8 cellular contexts compared by ENCODE assay signal in genomic region chr2:216142540-216142939, GRCh38. TPM values are rescaled to one million over a fixed set of nuclear protein-coding genes. Genes with fewer than 3 reads are reported as not detected.
DNase-seq lines count a peak whose midpoint lies in the region; ATAC-seq, FAIRE-seq and TF ChIP-seq lines count a peak whose summit lies in the region.

No MANE protein-coding gene starts in this region.

- peak overlapping the region; percentile 35 for H3K4me3 Mint-ChIP-seq in astrocyte (ENCODE audit: unreplicated experiment)

- peaks cover 8% of the 10 kb centered on the region for H3K4me1 ChIP-seq in astrocyte (ENCODE audit: insufficient read depth, low read length)
- no peaks in the 10 kb centered on the region for H3K4me1 ChIP-seq in tibial nerve

- TF ChIP-seq POLR2A in tibial nerve (IDR thresholded peaks at IDR 0.05): no peak

- no peak overlapping the region for H2AFZ ChIP-seq in astrocyte (ENCODE audit: low read depth, low read length)

- peak; percentile 71 for DNase-seq in EL
- peak; percentile 88 for DNase-seq in astrocyte (ENCODE audit: low read depth)
- DNase-seq in tibial nerve (ENCODE audit: low spot score in 2 of 2): no peak
- DNase-seq in middle frontal gyrus (ENCODE audit: extremely low spot score, low spot score): no peak
- no peak for DNase-seq in mucosa of gallbladder (ENCODE audit: low spot score)
- no peak for DNase-seq in pons (ENCODE audit: low spot score)

- H3K36me3 Mint-ChIP-seq in astrocyte (ENCODE audit: low read depth, unreplicated experiment): peaks cover 14% of the 10 kb centered on the region

- H3K9me3 ChIP-seq in astrocyte (ENCODE audit: insufficient read depth, low read depth, low read length) (no peaks in the 10 kb centered on the region), tibial nerve (no peaks in the 10 kb centered on the region)

- H3K9ac ChIP-seq in astrocyte (ENCODE audit: low read length): peak overlapping the region; percentile 13

- H3K4me3 ChIP-seq in astrocyte (ENCODE audit: insufficient read depth, low read depth, low read length) (no peak overlapping the region), tibial nerve (no peak overlapping the region)

- H3K27me3 Mint-ChIP-seq in astrocyte (ENCODE audit: low read depth, unreplicated experiment): no peaks in the 10 kb centered on the region

- H3K79me2 ChIP-seq in astrocyte (ENCODE audit: insufficient read depth, low read length): peaks cover 71% of the 10 kb centered on the region

- H3K36me3 ChIP-seq in astrocyte (ENCODE audit: insufficient read depth, low read length): peaks cover 83% of the 10 kb centered on the region
- H3K36me3 ChIP-seq in tibial nerve: peaks cover 0 to 100% (median 32%) of the 10 kb centered on the region in 3 donors

- peak overlapping the region; percentile 4 for H3K4me2 ChIP-seq in astrocyte (ENCODE audit: low read length)

- H3K27ac ChIP-seq in astrocyte (ENCODE audit: low read depth, low read length) (peak overlapping the region; percentile 18), tibial nerve (no peak overlapping the region)

- H3K9me3 Mint-ChIP-seq in astrocyte (ENCODE audit: unreplicated experiment): no peaks in the 10 kb centered on the region

- H4K20me1 ChIP-seq in astrocyte (ENCODE audit: insufficient read depth, low read length): peaks cover 35% of the 10 kb centered on the region

- H3K27me3 ChIP-seq in astrocyte (ENCODE audit: insufficient read depth, low read length) (no peaks in the 10 kb centered on the region), tibial nerve (no peaks in the 10 kb centered on the region)

- WGBS in tibial nerve, 2 donors: 89 to 100% methylated on average over 1 of the region's 1 CpG

- TF ChIP-seq CTCF in astrocyte (IDR thresholded peaks at IDR 0.05; ENCODE audit: insufficient read depth, low read depth, low read length) (no peak), tibial nerve (IDR thresholded peaks at IDR 0.05) (no peak)

- FAIRE-seq in astrocyte (lab: Jason Lieb, UNC): no peak

- peaks cover 14% of the 10 kb centered on the region for H3K4me1 Mint-ChIP-seq in astrocyte (ENCODE audit: low read depth, unreplicated experiment)

- peak; percentile 94 for ATAC-seq in GM19372 (IDR thresholded peaks at IDR 0.05; ENCODE audit: low read depth, unreplicated experiment)
- ATAC-seq in HG03135 (IDR thresholded peaks at IDR 0.05; ENCODE audit: unreplicated experiment): peak; percentile 98

- TF ChIP-seq EP300 in tibial nerve (IDR thresholded peaks at IDR 0.05): no peak

- no peak overlapping the region for H3K27ac Mint-ChIP-seq in astrocyte (ENCODE audit: unreplicated experiment)

RNA-seq across cellular contexts. Expression of gene XRCC5, which starts 33.4 kb away (rescaled TPM):
- total RNA-seq in astrocyte (237 and 249 TPM in 2 replicates), tibial nerve (100 to 1,000 TPM; 134 to 164 (median 147) TPM), mucosa of gallbladder (197 TPM)

Comparison
In these comparisons a context has a peak if more than half of its experiments do, and no peak if none do; other contexts are left out.
1. DNase-seq: peak in EL (single experiment) and astrocyte (single experiment); none in tibial nerve (0 of 2), middle frontal gyrus (single experiment), mucosa of gallbladder (single experiment) and pons (single experiment).